8 cellular contexts compared by ENCODE assay signal in genomic region chr11:68312117-68312779, GRCh38. TPM values are rescaled to one million over a fixed set of nuclear protein-coding genes. Genes with fewer than 3 reads are reported as not detected.
DNase-seq lines count a peak whose midpoint lies in the region; ATAC-seq, FAIRE-seq and TF ChIP-seq lines count a peak whose summit lies in the region.

Gene LRP5 (plus strand): TSS chr11:68312591. CDS start chr11:68312715, 124 bp downstream.

- TF ChIP-seq RAD21 in HepG2 (CRISPR knock-in tag; IDR thresholded peaks at IDR 0.05), result no peak

- no peaks in the 10 kb centered on the region for H3K9me3 Mint-ChIP-seq in chondrocyte (ENCODE audit: low read depth)

- H3K27me3 Mint-ChIP-seq in chondrocyte (ENCODE audit: low read depth), result no peaks in the 10 kb centered on the region

- H3K4me1 Mint-ChIP-seq in chondrocyte (ENCODE audit: low read depth), result peaks cover 38% of the 10 kb centered on the region

- FAIRE-seq in HepG2 (lab: Jason Lieb, UNC), result no peak

- H3K9ac ChIP-seq in HepG2 (ENCODE audit: insufficient read depth, low read depth, low read length), result peak within 1 kb of the TSS; percentile 96
- H3K9ac ChIP-seq in subcutaneous abdominal adipose tissue (ENCODE audit: low read length in 5 of 5), result peak within 1 kb of the TSS; percentile 42 to 87 (median 76)

- H3K36me3 ChIP-seq in HepG2 (replicated peaks in 1 of 2; ENCODE audit: control insufficient read depth in 1 of 2, insufficient read depth in 2 of 2, low read length in 2 of 2), result no peaks in the 10 kb centered on the region
- no peaks in the 10 kb centered on the region for H3K36me3 ChIP-seq in subcutaneous abdominal adipose tissue (ENCODE audit: control insufficient read depth in 5 of 5, insufficient read depth in 5 of 5, low read length in 5 of 5)

- peak within 1 kb of the TSS; percentile 86 for H3K4me2 ChIP-seq in HepG2 (ENCODE audit: low read depth, low read length)

- H3K36me3 Mint-ChIP-seq in chondrocyte (ENCODE audit: low read depth), result no peaks in the 10 kb centered on the region

- H3K27me3 ChIP-seq in HepG2 (ENCODE audit: control insufficient read depth in 1 of 2, insufficient read depth in 2 of 2, low read length in 2 of 2) (no peaks in the 10 kb centered on the region; a peak in 1 of 5 replicates), subcutaneous abdominal adipose tissue (ENCODE audit: control insufficient read depth in 5 of 5, insufficient read depth in 4 of 5, low read length in 5 of 5) (no peaks in the 10 kb centered on the region)

- intact Hi-C loops in HepG2 (cut with micrococcal nuclease; ENCODE audit: unreplicated experiment), result no loop called here

- H3K4me1 ChIP-seq in HepG2 (ENCODE audit: insufficient read depth, low read length) (peaks cover 66% of the 10 kb centered on the region), subcutaneous abdominal adipose tissue (ENCODE audit: control insufficient read depth in 5 of 5, insufficient read depth in 5 of 5, low read length in 5 of 5) (peaks cover 20 to 66% (median 60%) of the 10 kb centered on the region in 5 donors)

- in situ Hi-C loops in HepG2 (cut with HindIII; ENCODE audit: extremely low pct_ligation_motif_present, low pct_unique_long_range_greater_than_20kb), result no loop called here

- POLR2A ChIA-PET in HepG2 (lab: Yijun Ruan, JAX), result interaction anchor here (0.6 to 5.7 kb wide), 3 partner anchors 13 to 69 kb away, joined by 3 to 127 read pairs (median 3); no protein-coding TSS in a partner anchor

- CTCF ChIA-PET in HepG2 (lab: Yijun Ruan, JAX; ENCODE audit: low intra/inter-chr PET ratio, low total read pairs), result no interaction called here

- no TSS peak for BruUV-seq in HepG2 (replicated peaks; lab: Mats Ljungman, UMichigan)

- TF ChIP-seq EP300 in HepG2 (IDR thresholded peaks at IDR 0.05; ENCODE audit: low read depth in 2 of 2, low read length in 2 of 2), result no peak
- no peak for TF ChIP-seq EP300 in HepG2 (CRISPR knock-in tag; IDR thresholded peaks at IDR 0.05; ENCODE audit: borderline replicate concordance)

- peak within 1 kb of the TSS; percentile 91 for H3K27ac ChIP-seq in HepG2 (ENCODE audit: extremely low read length, insufficient read depth, low read length)
- peak within 1 kb of the TSS; percentile 86 for H3K27ac ChIP-seq in subcutaneous abdominal adipose tissue (ENCODE audit: low read depth, low read length)

- TF ChIP-seq POLR2A in HepG2 (IDR thresholded peaks at IDR 0.05; ENCODE audit: insufficient read depth in 1 of 2, low read depth in 2 of 2, low read length in 2 of 2), result peak in 1 of 2 experiments; percentile 31; a peak in 2 of 4 replicates

- 49% methylated on average over 6 of the region's 85 CpGs for whole genome bisulfite sequencing in HepG2 (ENCODE audit: low lambda C conversion rate)

- peak within 1 kb of the TSS; percentile 89 for H3K27ac Mint-ChIP-seq in chondrocyte (ENCODE audit: unreplicated experiment)

- peak within 1 kb of the TSS; percentile 89 for H3K4me3 Mint-ChIP-seq in chondrocyte (ENCODE audit: unreplicated experiment)

- peaks cover 43% of the 10 kb centered on the region for H3K79me2 ChIP-seq in HepG2 (ENCODE audit: insufficient read depth, low read length)

- peak; percentile 46 for DNase-seq in stimulated activated CD4-positive, alpha-beta T cell treated with anti-CD3 and anti-CD28 coated beads, Interleukin-15, amount 100 ng/mL, for 24 hours
- no peak for DNase-seq in stimulated activated CD4-positive, alpha-beta T cell treated with anti-CD3 and anti-CD28 coated beads, Interleukin-4, amount 100 ng/mL, for 24 hours
- DNase-seq in NCI-H460 (ENCODE audit: extremely low read depth, low read depth) (no peak), chondrocyte (ENCODE audit: low spot score) (no peak), HepG2 (ENCODE audit: low spot score) (no peak)
- no peak for DNase-seq in NK-92 treated with Interleukin-12 subunit alpha and Interleukin-12 subunit beta, amount 100 ng/mL, for 24 hours (lab: John Stamatoyannopoulos, UW)

- H2AFZ ChIP-seq in HepG2 (ENCODE audit: low read length), result no peak within 1 kb of the TSS

- H3K4me3 ChIP-seq in HepG2 (replicated peaks in 1 of 3; ENCODE audit: insufficient read depth in 1 of 3, low read depth in 2 of 3, low read length in 3 of 3) (peak within 1 kb of the TSS; percentile 89 to 98 (median 95)), subcutaneous abdominal adipose tissue (ENCODE audit: low read depth in 1 of 5, low read length in 5 of 5) (peak within 1 kb of the TSS; percentile 71 to 85 (median 79))

- H3K9me3 ChIP-seq in HepG2 (ENCODE audit: low read length) (no peaks in the 10 kb centered on the region), subcutaneous abdominal adipose tissue (ENCODE audit: control insufficient read depth in 5 of 5, low read length in 5 of 5) (no peaks in the 10 kb centered on the region)

- TF ChIP-seq CTCF in chondrocyte (IDR thresholded peaks at IDR 0.05) (no peak), HepG2 (CRISPR knock-in tag; IDR thresholded peaks at IDR 0.05) (no peak)

- H4K20me1 ChIP-seq in HepG2 (ENCODE audit: insufficient read depth, low read length), result peaks cover 20% of the 10 kb centered on the region

- ATAC-seq in HepG2 (no peak), HG02973 (IDR thresholded peaks at IDR 0.05; ENCODE audit: unreplicated experiment) (no peak)

TF ChIP-seq in HepG2, 621 proteins besides CTCF, POLR2A, EP300 and RAD21 (continues in another document):
- TF ChIP-seq ZNF331 (CRISPR knock-in tag; IDR thresholded peaks at IDR 0.05) (no peak), KAT7 (CRISPR knock-in tag; IDR thresholded peaks at IDR 0.05; ENCODE audit: borderline replicate concordance) (no peak), CBX5 (CRISPR knock-in tag; IDR thresholded peaks at IDR 0.05; ENCODE audit: borderline replicate concordance) (no peak), SRSF9 (IDR thresholded peaks at IDR 0.05; ENCODE audit: borderline replicate concordance, insufficient read depth, low read depth, low read length, poor library complexity, severe bottlenecking) (no peak), KDM2A (CRISPR knock-in tag; IDR thresholded peaks at IDR 0.05; ENCODE audit: borderline replicate concordance, low read depth) (peak; percentile 18; the same call in 1 of the 2 replicates), ZNF326 (CRISPR knock-in tag; IDR thresholded peaks at IDR 0.05; ENCODE audit: borderline replicate concordance) (no peak), FOXJ3 (CRISPR knock-in tag; IDR thresholded peaks at IDR 0.05; ENCODE audit: borderline replicate concordance) (no peak), CSRNP1 (CRISPR knock-in tag; IDR thresholded peaks at IDR 0.05) (no peak)
- TF ChIP-seq, protein P1, sequence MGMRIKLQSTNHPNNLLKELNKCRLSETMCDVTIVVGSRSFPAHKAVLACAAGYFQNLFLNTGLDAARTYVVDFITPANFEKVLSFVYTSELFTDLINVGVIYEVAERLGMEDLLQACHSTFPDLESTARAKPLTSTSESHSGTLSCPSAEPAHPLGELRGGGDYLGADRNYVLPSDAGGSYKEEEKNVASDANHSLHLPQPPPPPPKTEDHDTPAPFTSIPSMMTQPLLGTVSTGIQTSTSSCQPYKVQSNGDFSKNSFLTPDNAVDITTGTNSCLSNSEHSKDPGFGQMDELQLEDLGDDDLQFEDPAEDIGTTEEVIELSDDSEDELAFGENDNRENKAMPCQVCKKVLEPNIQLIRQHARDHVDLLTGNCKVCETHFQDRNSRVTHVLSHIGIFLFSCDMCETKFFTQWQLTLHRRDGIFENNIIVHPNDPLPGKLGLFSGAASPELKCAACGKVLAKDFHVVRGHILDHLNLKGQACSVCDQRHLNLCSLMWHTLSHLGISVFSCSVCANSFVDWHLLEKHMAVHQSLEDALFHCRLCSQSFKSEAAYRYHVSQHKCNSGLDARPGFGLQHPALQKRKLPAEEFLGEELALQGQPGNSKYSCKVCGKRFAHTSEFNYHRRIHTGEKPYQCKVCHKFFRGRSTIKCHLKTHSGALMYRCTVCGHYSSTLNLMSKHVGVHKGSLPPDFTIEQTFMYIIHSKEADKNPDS (CRISPR knock-in tag; IDR thresholded peaks at IDR 0.05), result no peak

RNA-seq across cellular contexts. Expression of gene LRP5, which starts in this region (rescaled TPM):
- total RNA-seq in NCI-H460 (2014; rRNA removed; shearing (Covaris generic)), result 14.2 TPM in 2 replicates
- polyA plus RNA-seq in NCI-H460 (2014; cell fraction: nucleus; rRNA removed), result 22.2 and 34.5 TPM in 2 replicates
- total RNA-seq in chondrocyte, result 38.7 to 61.0 TPM (median 47.2 TPM) in 3 replicates
- 23.6 and 40.4 TPM in 2 replicates for total RNA-seq in HepG2 (2016; rRNA removed; fragmentation: Illumina TruSeq; extraction: Trizol)
- 19.7 and 22.6 TPM in 2 replicates for total RNA-seq in HepG2 (2016; cell fraction: cytosol; rRNA removed; fragmentation: Illumina TruSeq; extraction: Trizol; ENCODE audit: low read depth)
- 17.6 and 41.1 TPM in 2 replicates for total RNA-seq in HepG2 (2016; cell fraction: insoluble cytoplasmic fraction; rRNA removed; fragmentation: Illumina TruSeq; extraction: Trizol)
- total RNA-seq in HepG2 (2016; cell fraction: membrane; rRNA removed; fragmentation: Illumina TruSeq; extraction: Trizol), result 27.9 and 29.7 TPM in 2 replicates
- total RNA-seq in HepG2 (2016; cell fraction: nucleus; rRNA removed; fragmentation: Illumina TruSeq; extraction: Trizol), result 50.9 and 60.6 TPM in 2 replicates
- 64.0 and 83.4 TPM in 2 replicates for polyA plus RNA-seq in HepG2 (2011; rRNA removed)
- 37.9 and 59.3 TPM in 2 replicates for polyA plus RNA-seq in HepG2 (2011; cell fraction: cytosol; rRNA removed)
- 131 and 158 TPM in 2 replicates for polyA plus RNA-seq in HepG2 (2011; cell fraction: nucleus; rRNA removed)
- 80.7 and 119 TPM in 2 replicates for polyA plus RNA-seq in HepG2 (2012)
- polyA plus RNA-seq in HepG2 (2016; cell fraction: cytosol; fragmentation: Illumina TruSeq; extraction: Trizol; ENCODE audit: low read depth), result 10.8 and 12.1 TPM in 2 replicates
- polyA plus RNA-seq in HepG2 (2016; cell fraction: insoluble cytoplasmic fraction; fragmentation: Illumina TruSeq; extraction: Trizol; ENCODE audit: low read depth), result 25.6 and 36.8 TPM in 2 replicates
- polyA plus RNA-seq in HepG2 (2016; cell fraction: membrane; fragmentation: Illumina TruSeq; extraction: Trizol; ENCODE audit: low read depth), result 20.7 and 25.9 TPM in 2 replicates
- 130 and 133 TPM in 2 replicates for polyA plus RNA-seq in HepG2 (2016; cell fraction: nucleus; fragmentation: Illumina TruSeq; extraction: Trizol; ENCODE audit: insufficient read depth, low read depth)
- polyA minus RNA-seq in HepG2 (2011; rRNA and poly(A)+ RNA removed; ENCODE audit: low replicate concordance), result 49.7 and 219 TPM in 2 replicates
- 75.4 and 75.5 TPM in 2 replicates for polyA minus RNA-seq in HepG2 (2011; cell fraction: cytosol; rRNA and poly(A)+ RNA removed)
- polyA minus RNA-seq in HepG2 (2011; cell fraction: nucleus; rRNA and poly(A)+ RNA removed), result 58.3 and 59.0 TPM in 2 replicates
